Comparison of ENCODE assay signal across 8 cellular contexts in the genomic region with DNA sequence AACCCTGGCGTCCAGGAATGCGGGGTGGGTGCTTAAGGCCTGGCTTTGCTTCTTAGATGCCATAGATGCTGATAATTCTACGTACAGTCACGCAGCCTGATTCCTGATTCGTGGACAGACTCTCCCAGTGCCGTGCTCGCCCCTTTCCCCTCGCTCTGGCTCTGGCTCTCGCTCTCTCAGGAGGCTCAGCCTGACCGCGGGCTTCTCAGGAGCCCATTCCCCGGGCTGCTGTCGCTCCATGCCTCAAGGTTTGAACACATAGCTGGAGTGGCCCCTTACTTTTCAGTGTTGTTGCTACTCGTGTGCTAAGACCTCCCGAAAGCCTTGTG. TPM values are rescaled to one million over a fixed set of nuclear protein-coding genes. Genes with fewer than 3 reads are reported as not detected.
DNase-seq lines count a peak whose midpoint lies in the region; ATAC-seq and TF ChIP-seq lines count a peak whose summit lies in the region.

No MANE protein-coding gene starts in this region.

- no peaks in the 10 kb centered on the region for H3K27me3 Mint-ChIP-seq in activated naive CD8-positive, alpha-beta T cell

- H4K20me1 ChIP-seq in DND-41 (ENCODE audit: insufficient read depth, low read length) = no peaks in the 10 kb centered on the region

- TF ChIP-seq CTCF in DND-41 (IDR thresholded peaks at IDR 0.05; ENCODE audit: borderline replicate concordance, extremely low read depth, low read length, poor library complexity, severe bottlenecking) = no peak

- H3K9me3 ChIP-seq in DND-41 (ENCODE audit: insufficient read depth, low read length, severe bottlenecking) (no peaks in the 10 kb centered on the region), skeletal muscle tissue (ENCODE audit: control insufficient read depth in 3 of 3, low read length in 3 of 3) (no peaks in the 10 kb centered on the region)

- peak overlapping the region; percentile 53 to 96 for H3K4me3 ChIP-seq in DND-41 (ENCODE audit: low read depth in 1 of 2, low read length in 2 of 2)
- peak overlapping the region; percentile 42 to 67 (median 65) for H3K4me3 ChIP-seq in skeletal muscle tissue (ENCODE audit: low read length in 3 of 3)

- no peaks in the 10 kb centered on the region for H3K36me3 Mint-ChIP-seq in activated naive CD8-positive, alpha-beta T cell

- peak overlapping the region; percentile 91 for H3K27ac Mint-ChIP-seq in activated naive CD8-positive, alpha-beta T cell

- H3K4me2 ChIP-seq in DND-41 (ENCODE audit: insufficient read depth, low read length) = peak overlapping the region; percentile 76

- DNase-seq in DND-41 = no peak
- DNase-seq in hypothalamus (lab: John Stamatoyannopoulos, UW) = peak in 28 of 51 donors; percentile 0 to 59 (median 14)
- no peak for DNase-seq in globus pallidus (ENCODE audit: low spot score)
- DNase-seq in glomerular visceral epithelial cell (ENCODE audit: extremely low spot score) = no peak

- H3K4me1 Mint-ChIP-seq in activated naive CD8-positive, alpha-beta T cell (ENCODE audit: low read depth) = peaks cover 37% of the 10 kb centered on the region

- H3K79me2 ChIP-seq in DND-41 (ENCODE audit: insufficient read depth, low read length) = peaks cover 46% of the 10 kb centered on the region

- H3K27ac ChIP-seq in DND-41 (ENCODE audit: low read length) = peak overlapping the region; percentile 99
- H3K27ac ChIP-seq in skeletal muscle tissue (ENCODE audit: low read depth, low read length) = no peak overlapping the region

- H3K9me3 Mint-ChIP-seq in activated naive CD8-positive, alpha-beta T cell (ENCODE audit: low read depth) = no peaks in the 10 kb centered on the region

- peak overlapping the region; percentile 71 for H2AFZ ChIP-seq in DND-41 (ENCODE audit: low read depth, low read length)

- peak overlapping the region; percentile 92 for H3K9ac ChIP-seq in DND-41 (ENCODE audit: low read depth, low read length)
- peak overlapping the region in 2 of 3 donors; percentile 50 to 57 for H3K9ac ChIP-seq in skeletal muscle tissue (ENCODE audit: low read depth in 1 of 3, low read length in 3 of 3)

- ATAC-seq in DND-41 (ENCODE audit: insufficient read depth, low read depth) (peak; percentile 50), GM19397 (IDR thresholded peaks at IDR 0.05; ENCODE audit: unreplicated experiment) (peak; percentile 25), HG03469 (IDR thresholded peaks at IDR 0.05; ENCODE audit: unreplicated experiment) (peak; percentile 21)

- peak overlapping the region; percentile 94 for H3K4me3 Mint-ChIP-seq in activated naive CD8-positive, alpha-beta T cell

- H3K4me1 ChIP-seq in DND-41 (ENCODE audit: insufficient read depth, low read length) = peaks cover 45% of the 10 kb centered on the region
- H3K4me1 ChIP-seq in skeletal muscle tissue (ENCODE audit: control insufficient read depth in 3 of 3, insufficient read depth in 3 of 3, low read length in 3 of 3) = no peaks in the 10 kb centered on the region

- no peaks in the 10 kb centered on the region for H3K36me3 ChIP-seq in DND-41 (ENCODE audit: insufficient read depth, low read length)
- H3K36me3 ChIP-seq in skeletal muscle tissue (ENCODE audit: control insufficient read depth in 3 of 3, insufficient read depth in 3 of 3, low read length in 3 of 3) = no peaks in the 10 kb centered on the region

- H3K27me3 ChIP-seq in DND-41 (ENCODE audit: insufficient read depth, low read length, poor library complexity) (no peaks in the 10 kb centered on the region), skeletal muscle tissue (ENCODE audit: control insufficient read depth in 3 of 3, insufficient read depth in 3 of 3, low read length in 3 of 3) (peaks cover 0 to 3% (median 0%) of the 10 kb centered on the region in 3 donors)

RNA-seq across cellular contexts. Expression of gene ZC3H12B, which starts 0.8 kb away (rescaled TPM):
- total RNA-seq in skeletal muscle tissue = 2.6 TPM

RNA-seq across cellular contexts. Expression of gene ZC4H2, which starts 59.2 kb away (rescaled TPM):
- total RNA-seq in skeletal muscle tissue = 4.2 TPM

Comparison
In these comparisons a context has a peak if more than half of its experiments do, and no peak if none do; other contexts are left out.
1. DNase-seq: peak in hypothalamus (28 of 51); none in DND-41 (single experiment), globus pallidus (single experiment) and glomerular visceral epithelial cell (single experiment).
2. Peak in every context shown above with its lines, with median percentiles within 50 percentile points of each other: ATAC-seq.